In the genomic region with DNA sequence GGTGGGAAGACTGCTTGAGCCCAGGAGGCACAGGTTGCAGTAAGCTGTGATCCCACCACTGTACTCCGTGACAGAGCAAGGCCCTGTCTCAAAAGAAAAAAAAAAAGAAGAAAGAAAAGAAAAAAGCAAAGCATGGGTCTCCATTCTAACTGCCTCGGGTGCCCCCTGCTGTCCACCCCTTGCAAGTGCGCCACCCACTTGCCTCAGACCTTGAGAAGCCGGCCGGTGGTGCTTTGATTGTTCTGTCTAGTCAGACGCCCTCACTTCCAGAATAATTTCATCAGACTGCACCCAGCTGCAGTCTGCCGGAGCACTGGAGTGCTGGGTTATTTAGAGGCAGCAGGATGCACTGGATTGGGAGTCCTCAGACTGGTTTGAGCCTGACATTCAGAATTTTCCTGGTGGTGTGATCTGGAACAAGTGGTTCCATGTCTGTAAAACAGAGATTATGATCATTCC, we compare ENCODE assay signal across 8 cellular contexts. TPM values are rescaled to one million over a fixed set of nuclear protein-coding genes. Genes with fewer than 3 reads are reported as not detected.
DNase-seq lines count a peak whose midpoint lies in the region; ATAC-seq, FAIRE-seq and TF ChIP-seq lines count a peak whose summit lies in the region.

No MANE protein-coding gene starts in this region.

- H3K4me3 ChIP-seq in GM12865 (ENCODE audit: low read depth, low read length) = no peak overlapping the region

- no peaks in the 10 kb centered on the region for H3K36me3 Mint-ChIP-seq in progenitor cell of endocrine pancreas (ENCODE audit: insufficient read depth)

- H3K4me1 Mint-ChIP-seq in progenitor cell of endocrine pancreas (ENCODE audit: low read depth) = peaks cover 1% of the 10 kb centered on the region

- FAIRE-seq in urothelium cell line (lab: Jason Lieb, UNC) = no peak

- H3K9me3 Mint-ChIP-seq in progenitor cell of endocrine pancreas (ENCODE audit: low read depth) = no peaks in the 10 kb centered on the region

- ATAC-seq in SK-N-SH treated with all-trans-retinoic acid at 6 μM for 48 hours = peak; percentile 93
- no peak for ATAC-seq in HG03039 (IDR thresholded peaks at IDR 0.05; ENCODE audit: unreplicated experiment)

- TF ChIP-seq CTCF in GM12865 (IDR thresholded peaks at IDR 0.05; ENCODE audit: insufficient read depth, low read depth, low read length, missing control alignments) = peak; percentile 91
- TF ChIP-seq CTCF in progenitor cell of endocrine pancreas (IDR thresholded peaks at IDR 0.05; ENCODE audit: unreplicated experiment) = peak; percentile 100

- DNase-seq in GM12865 (ENCODE audit: low read depth) (peak; percentile 83), NCI-H1092 (lab: John Stamatoyannopoulos, UW) (peak; percentile 59), glomerular visceral epithelial cell (ENCODE audit: extremely low spot score) (peak; percentile 76), progenitor cell of endocrine pancreas (ENCODE audit: low spot score, unreplicated experiment) (peak; percentile 88), urothelium cell line (ENCODE audit: low spot score) (peak; percentile 86)
- DNase-seq in activated naive CD4-positive, alpha-beta T cell treated with Interleukin-2 at 50 U/mL for 16 hours = peak; percentile 80

- peaks cover 32% of the 10 kb centered on the region for H3K27me3 Mint-ChIP-seq in progenitor cell of endocrine pancreas

- H3K27ac Mint-ChIP-seq in progenitor cell of endocrine pancreas = no peak overlapping the region

- no peak overlapping the region for H3K4me3 Mint-ChIP-seq in progenitor cell of endocrine pancreas (ENCODE audit: low read depth)

TF ChIP-seq in SK-N-SH treated with all-trans-retinoic acid at 6 μM for 48 hours, 23 proteins besides CTCF, POLR2A, EP300 and RAD21:
- TF ChIP-seq ZFP3 (CRISPR knock-in tag; IDR thresholded peaks at IDR 0.05) (no peak), BACH2 (CRISPR knock-in tag; IDR thresholded peaks at IDR 0.05; ENCODE audit: borderline replicate concordance) (no peak), CSDC2 (CRISPR knock-in tag; IDR thresholded peaks at IDR 0.05) (no peak), ZNF565 (CRISPR knock-in tag; conservative IDR thresholded peaks at IDR 0.05; ENCODE audit: low read depth) (no peak), RARB (CRISPR knock-in tag; IDR thresholded peaks at IDR 0.05) (no peak), ZNF70 (CRISPR knock-in tag; IDR thresholded peaks at IDR 0.05) (no peak), TCF4 (CRISPR knock-in tag; IDR thresholded peaks at IDR 0.05; ENCODE audit: borderline replicate concordance) (no peak), OSR1 (CRISPR knock-in tag; IDR thresholded peaks at IDR 0.05) (no peak)
- TF ChIP-seq, protein P1, sequence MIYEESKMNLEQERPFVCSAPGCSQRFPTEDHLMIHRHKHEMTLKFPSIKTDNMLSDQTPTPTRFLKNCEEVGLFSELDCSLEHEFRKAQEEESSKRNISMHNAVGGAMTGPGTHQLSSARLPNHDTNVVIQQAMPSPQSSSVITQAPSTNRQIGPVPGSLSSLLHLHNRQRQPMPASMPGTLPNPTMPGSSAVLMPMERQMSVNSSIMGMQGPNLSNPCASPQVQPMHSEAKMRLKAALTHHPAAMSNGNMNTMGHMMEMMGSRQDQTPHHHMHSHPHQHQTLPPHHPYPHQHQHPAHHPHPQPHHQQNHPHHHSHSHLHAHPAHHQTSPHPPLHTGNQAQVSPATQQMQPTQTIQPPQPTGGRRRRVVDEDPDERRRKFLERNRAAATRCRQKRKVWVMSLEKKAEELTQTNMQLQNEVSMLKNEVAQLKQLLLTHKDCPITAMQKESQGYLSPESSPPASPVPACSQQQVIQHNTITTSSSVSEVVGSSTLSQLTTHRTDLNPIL (CRISPR knock-in tag; IDR thresholded peaks at IDR 0.05; ENCODE audit: low read depth) = no peak

RNA-seq across cellular contexts. Expression of a gene that starts 17.6 kb away (rescaled TPM):
- total RNA-seq in progenitor cell of endocrine pancreas = 88.7 and 92.9 TPM in 2 replicates

RNA-seq across cellular contexts. Expression of a gene that starts 39.9 kb away (rescaled TPM):
- not detected in 2 replicates for total RNA-seq in progenitor cell of endocrine pancreas
